ENCODE assay signal across 1 cellular context in the genomic region with DNA sequence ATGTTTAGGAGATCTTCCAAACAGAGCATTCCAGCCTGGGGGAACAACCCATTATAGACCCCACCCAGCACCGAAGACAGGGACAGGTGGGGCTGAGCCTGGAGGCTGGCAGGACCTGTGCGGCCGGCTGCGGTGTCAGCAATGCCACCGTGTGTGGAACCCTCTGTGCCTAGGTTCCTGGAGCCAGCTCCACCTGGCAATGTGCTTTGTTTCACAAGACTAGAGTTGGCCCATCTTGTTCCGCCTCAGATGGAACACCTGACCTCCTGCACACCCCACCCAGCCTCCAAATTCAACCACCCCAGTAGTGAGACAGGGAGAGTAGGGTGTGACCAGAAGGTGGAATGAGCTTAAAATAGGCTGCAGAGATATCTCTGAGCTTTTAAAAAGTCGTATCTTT. TPM values are rescaled to one million over a fixed set of nuclear protein-coding genes. Genes with fewer than 3 reads are reported as not detected.
"Had no signal": no experiment of that assay in that cellular context is flagged by ENCODE, and none has a peak within 500 bp of the region (broad histone marks: within the 10 kb centered on the region; RNA-seq: fewer than 3 reads in every experiment).

No MANE protein-coding gene starts in this region.

RNA-seq across cellular contexts. Expression of a gene that starts 18.4 kb away (rescaled TPM):
- polyA plus RNA-seq: keratinocyte had no signal
